Comparison of ENCODE assay signal across 1 cellular context in genomic region chr7:111092406-111093160, GRCh38.
TF ChIP-seq lines count a peak whose summit lies in the region.

No MANE protein-coding gene starts in this region.

TF ChIP-seq in A549, 52 proteins besides CTCF, POLR2A, EP300 and RAD21 (continued from another document):
- no peak for TF ChIP-seq USF2 (IDR thresholded peaks at IDR 0.05)
- TF ChIP-seq CBX8 (IDR thresholded peaks at IDR 0.05), result no peak
- no peak for TF ChIP-seq EHMT2 (IDR thresholded peaks at IDR 0.05; ENCODE audit: low read depth)
- TF ChIP-seq JUNB (IDR thresholded peaks at IDR 0.05), result no peak
TF ChIP-seq in A549: peak in this region for 0.
